In genomic region chr22:20142711-20143621, GRCh38 we compare ENCODE assay signal across 22 cellular contexts. TPM values are rescaled to one million over a fixed set of nuclear protein-coding genes. Genes with fewer than 3 reads are reported as not detected.
"Had no signal": no experiment of that assay in that cellular context is flagged by ENCODE, and none has a peak within 500 bp of the region (broad histone marks: within the 10 kb centered on the region; RNA-seq: fewer than 3 reads in every experiment).

No MANE protein-coding gene starts in this region.

- ATAC-seq: heart right ventricle; left ventricle myocardium superior; lower lobe of right lung; natural killer cell treated with Interleukin-12 subunit alpha and Interleukin-12 subunit beta and Interleukin-15 and Interleukin-18, amount 100 ng/mL, for 72 hours; stimulated activated effector memory CD8-positive, alpha-beta T cell treated with anti-CD3 and anti-CD28 coated beads, Interleukin-12 subunit alpha, Interleukin-12 subunit beta, amount 100 ng/mL, for 72 hours had no signal

- H3K4me3 ChIP-seq: colonic mucosa, esophagus squamous epithelium, heart right ventricle, lower lobe of right lung, prostate gland, right atrium auricular region, sigmoid colon, suprapubic skin had no signal

- H3K27ac ChIP-seq: colonic mucosa, esophagus squamous epithelium, heart right ventricle, lower lobe of right lung, prostate gland, right atrium auricular region, sigmoid colon, suprapubic skin had no signal

- DNase-seq: colonic mucosa; dermis blood vessel endothelial cell; effector memory CD4-positive, alpha-beta T cell; erythroblast; esophagus squamous epithelium; foreskin melanocyte; glutamatergic neuron; heart right ventricle; hypothalamus; left ventricle myocardium superior; lower lobe of right lung; naive B cell; sigmoid colon; stimulated activated CD4-positive, alpha-beta T cell treated with anti-CD3 and anti-CD28 coated beads, Interleukin-2, amount 100 ng/mL, for 24 hours; stimulated activated CD4-positive, alpha-beta T cell treated with anti-CD3 and anti-CD28 coated beads, Interleukin-4, amount 100 ng/mL, for 24 hours had no signal

- H3K4me1 ChIP-seq: colonic mucosa, prostate gland had no signal

- H3K27me3 ChIP-seq: colonic mucosa, esophagus squamous epithelium, heart right ventricle, right atrium auricular region, sigmoid colon, suprapubic skin had no signal

- H3K36me3 ChIP-seq: colonic mucosa, prostate gland had no signal

- H3K9me3 ChIP-seq: colonic mucosa, esophagus squamous epithelium, heart right ventricle, lower lobe of right lung, prostate gland, right atrium auricular region, sigmoid colon, suprapubic skin had no signal

RNA-seq across cellular contexts. Expression of gene CCDC188, which starts 7.9 kb away (rescaled TPM):
- total RNA-seq: mononuclear cell, skeletal muscle tissue had no signal
